Comparison of ENCODE assay signal across 14 cellular contexts in genomic region chr14:51609987-51610283, GRCh38. TPM values are rescaled to one million over a fixed set of nuclear protein-coding genes. Genes with fewer than 3 reads are reported as not detected.
DNase-seq lines count a peak whose midpoint lies in the region; ATAC-seq and TF ChIP-seq lines count a peak whose summit lies in the region.
"Had no signal": no experiment of that assay in that cellular context is flagged by ENCODE, and none has a peak within 500 bp of the region (broad histone marks: within the 10 kb centered on the region; RNA-seq: fewer than 3 reads in every experiment).

No MANE protein-coding gene starts in this region.

- ATAC-seq in GM18870 (IDR thresholded peaks at IDR 0.05; ENCODE audit: unreplicated experiment) (peak; percentile 58), HG02852 (IDR thresholded peaks at IDR 0.05; ENCODE audit: unreplicated experiment) (peak; percentile 73), left lobe of liver (peak; percentile 33), GM21515 (IDR thresholded peaks at IDR 0.05; ENCODE audit: unreplicated experiment) (no peak)
- ATAC-seq: right cardiac atrium had no signal

- TF ChIP-seq CTCF in GM13976 (IDR thresholded peaks at IDR 0.05; ENCODE audit: borderline replicate concordance, control extremely low read depth, extremely low read depth, insufficient read depth, missing control alignments) = no peak

- peaks cover 50% of the 10 kb centered on the region for H3K4me1 ChIP-seq in SJSA1 (replicated peaks)
- H3K4me1 ChIP-seq: BLaER1 treated with 17β-estradiol and CSF1 and Interleukin-3, amounts not matched to agents 10 nM and 100 nM; upper lobe of left lung had no signal

- H3K36me3 ChIP-seq in SJSA1 = no peaks in the 10 kb centered on the region
- H3K36me3 ChIP-seq: BLaER1 treated with 17β-estradiol and CSF1 and Interleukin-3, amounts not matched to agents 10 nM and 100 nM; cardiac muscle cell; upper lobe of left lung had no signal

- H3K9me3 ChIP-seq in SJSA1 (replicated peaks) = no peaks in the 10 kb centered on the region
- H3K9me3 ChIP-seq: BLaER1 treated with 17β-estradiol and CSF1 and Interleukin-3, amounts not matched to agents 10 nM and 100 nM; upper lobe of left lung had no signal

- H3K27ac ChIP-seq in SJSA1 = peak overlapping the region; percentile 89
- H3K27ac ChIP-seq: BLaER1 treated with 17β-estradiol and CSF1 and Interleukin-3, amounts not matched to agents 10 nM and 100 nM; cardiac muscle cell; upper lobe of left lung had no signal

- H3K27me3 ChIP-seq in SJSA1 (replicated peaks) = no peaks in the 10 kb centered on the region
- H3K27me3 ChIP-seq: BLaER1 treated with 17β-estradiol and CSF1 and Interleukin-3, amounts not matched to agents 10 nM and 100 nM; cardiac muscle cell; upper lobe of left lung had no signal

- in situ Hi-C loops in GM13976 (cut with MboI; ENCODE audit: low sequenced_read_pairs, unreplicated experiment) = no loop called here

- H3K4me3 ChIP-seq in SJSA1 = no peak overlapping the region
- H3K4me3 ChIP-seq: BLaER1 treated with 17β-estradiol and CSF1 and Interleukin-3, amounts not matched to agents 10 nM and 100 nM; cardiac muscle cell; upper lobe of left lung had no signal

- DNase-seq in SJSA1 (ENCODE audit: low read depth in 1 of 2, low spot score in 2 of 2) (peak; percentile 49 to 51), left lobe of liver (ENCODE audit: low spot score) (no peak), activated gamma-delta T cell treated with Interleukin-2 at 50 U/mL for 16 hours (no peak), GM13976 (ENCODE audit: low spot score) (no peak), SIG-M5 treated with dmso at 0.1 percent for 504 hours (lab: John Stamatoyannopoulos, UW; ENCODE audit: unreplicated experiment) (no peak)
- DNase-seq: NCI-H446, right cardiac atrium, SIG-M5, upper lobe of left lung had no signal

RNA-seq across cellular contexts. Expression of gene FRMD6, which starts 41.8 kb away (rescaled TPM):
- total RNA-seq in SJSA1 (2014; rRNA removed; shearing (Covaris generic)) = 87.3 and 108 TPM in 2 replicates
- 5.6 TPM for total RNA-seq in left lobe of liver

Comparison
In these comparisons a context has a peak if more than half of its experiments do, and no peak if none do; other contexts are left out.
1. DNase-seq: peak in SJSA1 (2 of 2); none in left lobe of liver (single experiment), activated gamma-delta T cell treated with Interleukin-2 at 50 U/mL for 16 hours (single experiment), GM13976 (single experiment) and SIG-M5 treated with dmso at 0.1 percent for 504 hours (single experiment).
2. RNA of gene FRMD6, which starts 41.8 kb away (total RNA-seq): 87.3 to 108 TPM in SJSA1; 5.6 TPM in left lobe of liver (single experiment); every median in the first group is over 10 times any median in the second.